8 cellular contexts compared by ENCODE assay signal in genomic region chr9:95048225-95049087, GRCh38.
DNase-seq lines count a peak whose midpoint lies in the region; ATAC-seq and TF ChIP-seq lines count a peak whose summit lies in the region.

No MANE protein-coding gene starts in this region.

- H3K79me2 ChIP-seq in neural cell (replicated peaks; ENCODE audit: insufficient read depth, low read length): no peaks in the 10 kb centered on the region

- TF ChIP-seq CTCF in esophagus squamous epithelium (IDR thresholded peaks at IDR 0.05) (no peak), neural cell (IDR thresholded peaks at IDR 0.05; ENCODE audit: poor library complexity, severe bottlenecking) (no peak)

- peaks cover 5% of the 10 kb centered on the region for H3F3A ChIP-seq in neural cell (ENCODE audit: insufficient read depth, low read length, poor library complexity, severe bottlenecking)

- H3K9me2 ChIP-seq in neural cell (ENCODE audit: insufficient read depth, low read length): no peaks in the 10 kb centered on the region

- H2AFZ ChIP-seq in neural cell (ENCODE audit: low read depth, low read length): no peak overlapping the region

- H3K9ac ChIP-seq in neural cell (ENCODE audit: low read length) (peak overlapping the region; percentile 36), subcutaneous abdominal adipose tissue (ENCODE audit: low read length in 5 of 5) (peak overlapping the region; percentile 41 to 77 (median 75))

- WGBS in esophagus squamous epithelium, 2 donors: 0% methylated on average over 9 to 10 of the region's 58 CpGs

- no peak for TF ChIP-seq EP300 in neural cell (conservative IDR thresholded peaks at IDR 0.05; ENCODE audit: poor library complexity, severe bottlenecking)

- no peak for TF ChIP-seq RAD21 in neural cell (conservative IDR thresholded peaks at IDR 0.05)

- intact Hi-C loops in esophagus squamous epithelium (cut with DNase I): no loop called here

- H3K27ac ChIP-seq in esophagus squamous epithelium (peak overlapping the region; percentile 93 to 97 (median 94)), neural cell (ENCODE audit: low read length) (no peak overlapping the region), subcutaneous abdominal adipose tissue (ENCODE audit: low read depth, low read length) (peak overlapping the region; percentile 69)

- H3K4me1 ChIP-seq in esophagus squamous epithelium (peaks cover 21 to 92% (median 29%) of the 10 kb centered on the region in 3 donors), subcutaneous abdominal adipose tissue (ENCODE audit: control insufficient read depth in 5 of 5, insufficient read depth in 5 of 5, low read length in 5 of 5) (peaks cover 0 to 19% (median 12%) of the 10 kb centered on the region in 5 donors)

- peak in 3 of 4 donors; percentile 75 to 83 (median 77) for TF ChIP-seq POLR2A in esophagus squamous epithelium (IDR thresholded peaks at IDR 0.05)

- no peaks in the 10 kb centered on the region for H3K27me3 ChIP-seq in esophagus squamous epithelium
- H3K27me3 ChIP-seq in neural cell (ENCODE audit: insufficient read depth, low read depth, low read length): peaks cover 64% of the 10 kb centered on the region
- H3K27me3 ChIP-seq in subcutaneous abdominal adipose tissue (ENCODE audit: control insufficient read depth in 5 of 5, insufficient read depth in 4 of 5, low read length in 5 of 5): no peaks in the 10 kb centered on the region

- no peak overlapping the region for H3K4me2 ChIP-seq in neural cell (ENCODE audit: low read length)

- DNase-seq in DMS 273 (lab: John Stamatoyannopoulos, UW; ENCODE audit: unreplicated experiment) (peak; percentile 67), DMS 273 treated with DMSO at 0.1 percent for 48 hours (lab: John Stamatoyannopoulos, UW) (no peak), NOMO-1 treated with dmso at 0.1 percent for 144 hours (lab: John Stamatoyannopoulos, UW; ENCODE audit: unreplicated experiment) (peak; percentile 66), esophagus squamous epithelium (lab: John Stamatoyannopoulos, UW) (no peak)
- DNase-seq in activated T-cell treated with anti-CD3 and anti-CD28 coated beads, Interleukin-2, amount 50 U/mL, for 1 hour: peak; percentile 63

- no peaks in the 10 kb centered on the region for H4K20me1 ChIP-seq in neural cell (ENCODE audit: insufficient read depth)

- H3K36me3 ChIP-seq in esophagus squamous epithelium (peaks cover 0 to 12% (median 0%) of the 10 kb centered on the region in 3 donors), neural cell (ENCODE audit: insufficient read depth, low read length) (no peaks in the 10 kb centered on the region), subcutaneous abdominal adipose tissue (ENCODE audit: control insufficient read depth in 5 of 5, insufficient read depth in 5 of 5, low read length in 5 of 5) (peaks cover 0 to 18% (median 3%) of the 10 kb centered on the region in 5 donors)

- H3K4me3 ChIP-seq in esophagus squamous epithelium (peak overlapping the region; percentile 44 to 80 (median 58)), neural cell (ENCODE audit: low read length) (peak overlapping the region; percentile 60), subcutaneous abdominal adipose tissue (ENCODE audit: low read depth in 1 of 5, low read length in 5 of 5) (peak overlapping the region; percentile 68 to 76 (median 70))

- no peaks in the 10 kb centered on the region for H3K9me3 ChIP-seq in esophagus squamous epithelium
- no peaks in the 10 kb centered on the region for H3K9me3 ChIP-seq in neural cell (ENCODE audit: low read length)
- H3K9me3 ChIP-seq in subcutaneous abdominal adipose tissue (ENCODE audit: control insufficient read depth in 5 of 5, low read length in 5 of 5): no peaks in the 10 kb centered on the region

- peak; percentile 86 for ATAC-seq in HG03045 (IDR thresholded peaks at IDR 0.05; ENCODE audit: unreplicated experiment)

TF ChIP-seq in neural cell, 6 proteins besides CTCF, POLR2A, EP300 and RAD21:
- TF ChIP-seq MXI1 (conservative IDR thresholded peaks at IDR 0.05; ENCODE audit: poor library complexity, severe bottlenecking) (no peak), EZH2 (IDR thresholded peaks at IDR 0.05; ENCODE audit: borderline replicate concordance, insufficient read depth, low read length, poor library complexity, severe bottlenecking) (peak; percentile 54), SMC3 (conservative IDR thresholded peaks at IDR 0.05; ENCODE audit: poor library complexity) (no peak), POLR2AphosphoS5 (IDR thresholded peaks at IDR 0.05) (peak; percentile 8)

Comparison
In these comparisons a context has a peak if more than half of its experiments do, and no peak if none do; other contexts are left out.
1. DNase-seq: peak in DMS 273 (single experiment), NOMO-1 treated with dmso at 0.1 percent for 144 hours (single experiment) and activated T-cell treated with anti-CD3 and anti-CD28 coated beads, Interleukin-2, amount 50 U/mL, for 1 hour (single experiment); none in DMS 273 treated with DMSO at 0.1 percent for 48 hours (single experiment) and esophagus squamous epithelium (single experiment).
2. Peak in every context shown above with its lines, with median percentiles within 50 percentile points of each other: H3K4me3 ChIP-seq.